In genomic region chr18:50726960-50727589, GRCh38 we compare ENCODE assay signal across 9 cellular contexts.
DNase-seq lines count a peak whose midpoint lies in the region; ATAC-seq lines count a peak whose summit lies in the region.
"Had no signal": no experiment of that assay in that cellular context is flagged by ENCODE, and none has a peak within 500 bp of the region (broad histone marks: within the 10 kb centered on the region; RNA-seq: fewer than 3 reads in every experiment).

No MANE protein-coding gene starts in this region.

- H3K4me3 Mint-ChIP-seq in stimulated activated naive B cell treated with anti-CD40 and anti-IgM and Interleukin-4, amounts not matched to agents 10 μg/mL and 1 μg/mL and 100 μg/mL, for 72 hours: no peak overlapping the region

- ATAC-seq in HG02884 (IDR thresholded peaks at IDR 0.05; ENCODE audit: unreplicated experiment): peak; percentile 88
- ATAC-seq in stimulated activated naive B cell treated with anti-CD40 and anti-IgM and Interleukin-4, amounts not matched to agents 10 μg/mL and 1 μg/mL and 100 μg/mL, for 72 hours (replicated peaks): peak; percentile 34 to 76
- ATAC-seq: left colon had no signal

- peaks cover 3 to 5% of the 10 kb centered on the region in 2 donors for H3K4me1 Mint-ChIP-seq in stimulated activated naive B cell treated with anti-CD40 and anti-IgM and Interleukin-4, amounts not matched to agents 10 μg/mL and 1 μg/mL and 100 μg/mL, for 72 hours

- H3K9me3 Mint-ChIP-seq in stimulated activated naive B cell treated with anti-CD40 and anti-IgM and Interleukin-4, amounts not matched to agents 10 μg/mL and 1 μg/mL and 100 μg/mL, for 72 hours: no peaks in the 10 kb centered on the region

- H3K36me3 Mint-ChIP-seq in stimulated activated naive B cell treated with anti-CD40 and anti-IgM and Interleukin-4, amounts not matched to agents 10 μg/mL and 1 μg/mL and 100 μg/mL, for 72 hours: no peaks in the 10 kb centered on the region

- no peak overlapping the region for H3K27ac Mint-ChIP-seq in stimulated activated naive B cell treated with anti-CD40 and anti-IgM and Interleukin-4, amounts not matched to agents 10 μg/mL and 1 μg/mL and 100 μg/mL, for 72 hours

- peaks cover 12 to 26% of the 10 kb centered on the region in 2 donors for H3K27me3 Mint-ChIP-seq in stimulated activated naive B cell treated with anti-CD40 and anti-IgM and Interleukin-4, amounts not matched to agents 10 μg/mL and 1 μg/mL and 100 μg/mL, for 72 hours

- DNase-seq in NCI-H82 (lab: John Stamatoyannopoulos, UW): peak; percentile 67
- DNase-seq in NCI-H82 treated with DMSO at 0.1 percent for 48 hours (lab: John Stamatoyannopoulos, UW; ENCODE audit: unreplicated experiment): no peak
- peak; percentile 35 for DNase-seq in NCI-H69 (lab: John Stamatoyannopoulos, UW)
- no peak for DNase-seq in stimulated activated naive B cell treated with anti-CD40 and anti-IgM and Interleukin-4, amounts not matched to agents 10 μg/mL and 1 μg/mL and 100 μg/mL, for 72 hours
- no peak for DNase-seq in T-helper 2 cell
- no peak for DNase-seq in AG20443 (ENCODE audit: low spot score)
- no peak for DNase-seq in H4 (ENCODE audit: low spot score)
- DNase-seq: left colon had no signal

Comparison
In these comparisons a context has a peak if more than half of its experiments do, and no peak if none do; other contexts are left out.
1. DNase-seq: peak in NCI-H82 (single experiment) and NCI-H69 (single experiment); none in NCI-H82 treated with DMSO at 0.1 percent for 48 hours (single experiment), stimulated activated naive B cell treated with anti-CD40 and anti-IgM and Interleukin-4, amounts not matched to agents 10 μg/mL and 1 μg/mL and 100 μg/mL, for 72 hours (single experiment), T-helper 2 cell (0 of 5), AG20443 (single experiment) and H4 (single experiment).